In genomic region chr16:84175351-84176081, GRCh38 we compare ENCODE assay signal across 8 cellular contexts. TPM values are rescaled to one million over a fixed set of nuclear protein-coding genes. Genes with fewer than 3 reads are reported as not detected.
A peak's percentile ranks its signal among the peaks of the same experiment; 100 is the strongest.
DNase-seq lines count a peak whose midpoint lies in the region; ATAC-seq and TF ChIP-seq lines count a peak whose summit lies in the region.

No MANE protein-coding gene starts in this region.

- H3K4me1 Mint-ChIP-seq in activated B cell treated with CpG ODN at 0.5 μM for 24 hours: peaks cover 5% of the 10 kb centered on the region

- peaks cover 31% of the 10 kb centered on the region for H3K4me1 ChIP-seq in lower lobe of right lung

- H3K4me3 ChIP-seq in choroid plexus epithelial cell (ENCODE audit: low read depth, low read length): no peak overlapping the region
- no peak overlapping the region for H3K4me3 ChIP-seq in lower lobe of right lung

- peaks cover 3% of the 10 kb centered on the region for H3K27me3 Mint-ChIP-seq in activated B cell treated with CpG ODN at 0.5 μM for 24 hours

- no peaks in the 10 kb centered on the region for H3K9me3 ChIP-seq in lower lobe of right lung

- intact Hi-C loops in activated B cell treated with CpG ODN at 0.5 μM for 24 hours (cut with micrococcal nuclease) (loop anchor here (1.0 kb wide), 3 partner anchors 87 to 219 kb away; partner anchors contain the start of gene NECAB2), lower lobe of right lung (cut with DNase I) (no loop called here)

- POLR2A ChIA-PET in activated B cell treated with CpG ODN at 0.5 μM for 24 hours (lab: Charles Lee): interaction anchor here (1.0 kb wide), 1 partner anchor 90 kb away, joined by 3 read pairs; no protein-coding TSS in a partner anchor

- H3K4me3 Mint-ChIP-seq in activated B cell treated with CpG ODN at 0.5 μM for 24 hours: no peak overlapping the region

- peak; percentile 76 for ATAC-seq in HG02610 (IDR thresholded peaks at IDR 0.05; ENCODE audit: unreplicated experiment)
- peak; percentile 90 for ATAC-seq in activated B cell treated with CpG ODN at 0.5 μM for 24 hours (ENCODE audit: low read depth)
- peak; percentile 28 to 54 for ATAC-seq in lower lobe of right lung
- no peak for ATAC-seq in HG02840 (IDR thresholded peaks at IDR 0.05; ENCODE audit: low FRiP score, unreplicated experiment)

- peak overlapping the region; percentile 86 for H3K27ac ChIP-seq in lower lobe of right lung

- no peak overlapping the region for H3K27ac Mint-ChIP-seq in activated B cell treated with CpG ODN at 0.5 μM for 24 hours

- no peaks in the 10 kb centered on the region for H3K9me3 Mint-ChIP-seq in activated B cell treated with CpG ODN at 0.5 μM for 24 hours

- peaks cover 21% of the 10 kb centered on the region for H3K36me3 Mint-ChIP-seq in activated B cell treated with CpG ODN at 0.5 μM for 24 hours (ENCODE audit: low read depth)

- CTCF ChIA-PET in activated B cell treated with CpG ODN at 0.5 μM for 24 hours (lab: Charles Lee): interaction anchor here (0.6 to 2.8 kb wide), 6 partner anchors 11 to 580 kb away, joined by 3 to 11 read pairs (median 4); partner anchors contain the start of genes MBTPS1 and TAF1C

- DNase-seq in NCI-H1417 treated with DMSO at 0.1 percent for 48 hours (lab: John Stamatoyannopoulos, UW) (peak; percentile 10), activated B cell treated with CpG ODN at 0.5 μM for 24 hours (no peak), choroid plexus epithelial cell (ENCODE audit: low read depth) (peak; percentile 45), lower lobe of right lung (peak; percentile 51)
- DNase-seq in stimulated activated naive CD4-positive, alpha-beta T cell (lab: John Stamatoyannopoulos, UW): peak in 5 of 6 experiments; percentile 19 to 38 (median 30)

- H3K36me3 ChIP-seq in lower lobe of right lung: peaks cover 26% of the 10 kb centered on the region

- TF ChIP-seq CTCF in GM12873 (IDR thresholded peaks at IDR 0.05; ENCODE audit: insufficient read depth, low read depth, low read length, missing control alignments) (peak; percentile 75), activated B cell treated with CpG ODN at 0.5 μM for 24 hours (IDR thresholded peaks at IDR 0.05) (no peak), choroid plexus epithelial cell (conservative IDR thresholded peaks at IDR 0.05; ENCODE audit: low read depth, low read length) (peak; percentile 63), lower lobe of right lung (IDR thresholded peaks at IDR 0.05) (peak; percentile 64)

- H3K27me3 ChIP-seq in lower lobe of right lung (ENCODE audit: low read depth): no peaks in the 10 kb centered on the region

RNA-seq across cellular contexts. Expression of gene TAF1C, which starts 11.3 kb away (rescaled TPM):
- total RNA-seq in activated B cell treated with CpG ODN at 0.5 μM for 24 hours (79.6 and 85.1 TPM in 2 replicates), lower lobe of right lung (60.6 TPM)

RNA-seq across cellular contexts. Expression of gene ADAD2, which starts 15.4 kb away (rescaled TPM):
- total RNA-seq in activated B cell treated with CpG ODN at 0.5 μM for 24 hours (not detected in 2 replicates), lower lobe of right lung (not detected)

RNA-seq across cellular contexts. Expression of gene DNAAF1, which starts 30.4 kb away (rescaled TPM):
- total RNA-seq in activated B cell treated with CpG ODN at 0.5 μM for 24 hours (not detected in 2 replicates), lower lobe of right lung (18.8 TPM)

RNA-seq across cellular contexts. Expression of gene HSDL1, which starts 30.5 kb away (rescaled TPM):
- total RNA-seq in activated B cell treated with CpG ODN at 0.5 μM for 24 hours: 13.1 and 15.3 TPM in 2 replicates
- 22.5 TPM for total RNA-seq in lower lobe of right lung

RNA-seq across cellular contexts. Expression of gene MBTPS1, which starts 58.8 kb away (rescaled TPM):
- 74.1 and 79.2 TPM in 2 replicates for total RNA-seq in activated B cell treated with CpG ODN at 0.5 μM for 24 hours
- total RNA-seq in lower lobe of right lung: 94.7 TPM

Comparison
In these comparisons a context has a peak if more than half of its experiments do, and no peak if none do; other contexts are left out.
1. RNA of gene DNAAF1, which starts 30.4 kb away (total RNA-seq): 18.8 TPM in lower lobe of right lung (single experiment); not detected in activated B cell treated with CpG ODN at 0.5 μM for 24 hours; every median in the first group is over 10 times any median in the second.